Comparison of ENCODE assay signal across 11 cellular contexts in genomic region chr2:159922563-159922962, GRCh38. TPM values are rescaled to one million over a fixed set of nuclear protein-coding genes. Genes with fewer than 3 reads are reported as not detected.
DNase-seq lines count a peak whose midpoint lies in the region; ATAC-seq lines count a peak whose summit lies in the region.
"Had no signal": no experiment of that assay in that cellular context is flagged by ENCODE, and none has a peak within 500 bp of the region (broad histone marks: within the 10 kb centered on the region; RNA-seq: fewer than 3 reads in every experiment).

No MANE protein-coding gene starts in this region.

- H3K23ac ChIP-seq in neuronal stem cell (ENCODE audit: low read depth, low read length, poor library complexity), result no peak overlapping the region

- H3K27me3 ChIP-seq in neuronal stem cell (ENCODE audit: control insufficient read depth in 3 of 3, insufficient read depth in 3 of 3, low read depth in 1 of 3, low read length in 3 of 3), result peaks cover 0 to 17% (median 0%) of the 10 kb centered on the region in 3 experiments
- H3K27me3 ChIP-seq: sigmoid colon had no signal

- H2BK15ac ChIP-seq in neuronal stem cell (ENCODE audit: low read length), result no peak overlapping the region

- H2BK120ac ChIP-seq in neuronal stem cell (ENCODE audit: low read depth, low read length), result no peak overlapping the region

- WGBS in neuronal stem cell (ENCODE audit: extremely low coverage in 2 of 2, insufficient read length in 2 of 2, insufficient replicate concordance in 1 of 2), 2 donors, result no CpG with 5 or more reads among the region's 2 CpGs

- peaks cover 22% of the 10 kb centered on the region for H3K27me3 Mint-ChIP-seq in activated CD4-positive, alpha-beta T cell treated with anti-CD3 and anti-CD28 coated beads for 36 hours
- H3K27me3 Mint-ChIP-seq in activated CD4-positive, alpha-beta T cell treated with anti-CD3 and anti-CD28 coated beads, Interleukin-2, amount 10 ng/mL, durations not matched to agents 24 days and 14 days, result peaks cover 5% of the 10 kb centered on the region
- H3K27me3 Mint-ChIP-seq in activated CD4-positive, alpha-beta memory T cell treated with anti-CD3 and anti-CD28 coated beads, Interleukin-2, amount 10 ng/mL, durations not matched to agents 7 days and 5 days, result peaks cover 12% of the 10 kb centered on the region

- peak; percentile 21 for DNase-seq in activated CD4-positive, alpha-beta T cell treated with anti-CD3 and anti-CD28 coated beads for 36 hours
- no peak for DNase-seq in activated CD4-positive, alpha-beta T cell treated with anti-CD3 and anti-CD28 coated beads, Interleukin-2, amount 10 ng/mL, durations not matched to agents 24 days and 14 days
- DNase-seq in neuronal stem cell (ENCODE audit: low spot score) (no peak), HuH-7.5 (ENCODE audit: low spot score) (no peak), NCI-H1092 (lab: John Stamatoyannopoulos, UW) (no peak)
- DNase-seq in activated CD4-positive, alpha-beta memory T cell treated with anti-CD3 and anti-CD28 coated beads, Interleukin-2, amount 10 ng/mL, durations not matched to agents 7 days and 5 days, result no peak
- DNase-seq: NCI-H187 had no signal

- H4K8ac ChIP-seq in neuronal stem cell (ENCODE audit: low read depth, low read length), result no peak overlapping the region

- no peak overlapping the region for H3K9ac ChIP-seq in neuronal stem cell (ENCODE audit: low read depth, low read length, poor library complexity)

- peak overlapping the region; percentile 44 for H3K27ac Mint-ChIP-seq in activated CD4-positive, alpha-beta T cell treated with anti-CD3 and anti-CD28 coated beads for 36 hours
- no peak overlapping the region for H3K27ac Mint-ChIP-seq in activated CD4-positive, alpha-beta T cell treated with anti-CD3 and anti-CD28 coated beads, Interleukin-2, amount 10 ng/mL, durations not matched to agents 24 days and 14 days
- no peak overlapping the region for H3K27ac Mint-ChIP-seq in activated CD4-positive, alpha-beta memory T cell treated with anti-CD3 and anti-CD28 coated beads, Interleukin-2, amount 10 ng/mL, durations not matched to agents 7 days and 5 days

- H3K4me3 ChIP-seq in neuronal stem cell (ENCODE audit: low read length in 2 of 2), result no peak overlapping the region
- H3K4me3 ChIP-seq: lung, sigmoid colon had no signal

- no peaks in the 10 kb centered on the region for H3K36me3 Mint-ChIP-seq in activated CD4-positive, alpha-beta T cell treated with anti-CD3 and anti-CD28 coated beads for 36 hours (ENCODE audit: low read depth)
- no peaks in the 10 kb centered on the region for H3K36me3 Mint-ChIP-seq in activated CD4-positive, alpha-beta T cell treated with anti-CD3 and anti-CD28 coated beads, Interleukin-2, amount 10 ng/mL, durations not matched to agents 24 days and 14 days (ENCODE audit: low read depth)
- no peaks in the 10 kb centered on the region for H3K36me3 Mint-ChIP-seq in activated CD4-positive, alpha-beta memory T cell treated with anti-CD3 and anti-CD28 coated beads, Interleukin-2, amount 10 ng/mL, durations not matched to agents 7 days and 5 days (ENCODE audit: low read depth)

- no peaks in the 10 kb centered on the region for H3K36me3 ChIP-seq in neuronal stem cell (replicated peaks in 1 of 2; ENCODE audit: control insufficient read depth in 2 of 2, insufficient read depth in 2 of 2, low read length in 2 of 2)
- H3K36me3 ChIP-seq: sigmoid colon had no signal

- H2AFZ ChIP-seq in neuronal stem cell (ENCODE audit: low read length), result peak overlapping the region; percentile 85

- H3K4me2 ChIP-seq in neuronal stem cell (ENCODE audit: insufficient read depth, low read length, poor library complexity, severe bottlenecking), result no peak overlapping the region

- no peak overlapping the region for H2BK5ac ChIP-seq in neuronal stem cell (ENCODE audit: low read length)

- H3K4me3 Mint-ChIP-seq in activated CD4-positive, alpha-beta T cell treated with anti-CD3 and anti-CD28 coated beads for 36 hours, result peak overlapping the region; percentile 1
- H3K4me3 Mint-ChIP-seq in activated CD4-positive, alpha-beta T cell treated with anti-CD3 and anti-CD28 coated beads, Interleukin-2, amount 10 ng/mL, durations not matched to agents 24 days and 14 days, result no peak overlapping the region
- H3K4me3 Mint-ChIP-seq in activated CD4-positive, alpha-beta memory T cell treated with anti-CD3 and anti-CD28 coated beads, Interleukin-2, amount 10 ng/mL, durations not matched to agents 7 days and 5 days, result no peak overlapping the region

- no peaks in the 10 kb centered on the region for H3K4me1 ChIP-seq in neuronal stem cell (ENCODE audit: control insufficient read depth in 2 of 2, insufficient read depth in 1 of 2, low read depth in 1 of 2, low read length in 2 of 2)

- no peak overlapping the region for H3K4ac ChIP-seq in neuronal stem cell (ENCODE audit: low read length)

- intact Hi-C loops in activated CD4-positive, alpha-beta T cell treated with anti-CD3 and anti-CD28 coated beads for 36 hours (cut with DNase I, micrococcal nuclease), result loop anchor here in 1 of 2 experiments (5.0 kb wide), 1 partner anchor 120 kb away; no protein-coding TSS in a partner anchor
- intact Hi-C loops in activated CD4-positive, alpha-beta T cell treated with anti-CD3 and anti-CD28 coated beads, Interleukin-2, amount 10 ng/mL, durations not matched to agents 24 days and 14 days (cut with micrococcal nuclease), result loop anchor here (5.0 kb wide), 2 partner anchors 45 to 115 kb away; no protein-coding TSS in a partner anchor

- no peak overlapping the region for H3K27ac ChIP-seq in neuronal stem cell (replicated peaks; ENCODE audit: low read length)
- H3K27ac ChIP-seq: sigmoid colon had no signal

- H3K9me3 ChIP-seq in neuronal stem cell (replicated peaks in 1 of 2; ENCODE audit: control insufficient read depth in 2 of 2, insufficient read depth in 1 of 2, low read depth in 1 of 2, low read length in 2 of 2), result no peaks in the 10 kb centered on the region
- H3K9me3 ChIP-seq: sigmoid colon had no signal

- H3K18ac ChIP-seq in neuronal stem cell (ENCODE audit: low read length), result no peak overlapping the region

- peak; percentile 31 for ATAC-seq in activated CD4-positive, alpha-beta T cell treated with anti-CD3 and anti-CD28 coated beads for 36 hours
- ATAC-seq in GM21723 (IDR thresholded peaks at IDR 0.05; ENCODE audit: unreplicated experiment), result peak; percentile 76
- ATAC-seq in HG03342 (IDR thresholded peaks at IDR 0.05; ENCODE audit: unreplicated experiment), result peak; percentile 70

- H3K4me1 Mint-ChIP-seq in activated CD4-positive, alpha-beta T cell treated with anti-CD3 and anti-CD28 coated beads for 36 hours, result peaks cover 41% of the 10 kb centered on the region
- H3K4me1 Mint-ChIP-seq in activated CD4-positive, alpha-beta T cell treated with anti-CD3 and anti-CD28 coated beads, Interleukin-2, amount 10 ng/mL, durations not matched to agents 24 days and 14 days, result peaks cover 11% of the 10 kb centered on the region
- H3K4me1 Mint-ChIP-seq in activated CD4-positive, alpha-beta memory T cell treated with anti-CD3 and anti-CD28 coated beads, Interleukin-2, amount 10 ng/mL, durations not matched to agents 7 days and 5 days, result peaks cover 10% of the 10 kb centered on the region

- H2AK5ac ChIP-seq in neuronal stem cell (ENCODE audit: low read depth, low read length), result no peak overlapping the region

- no peak overlapping the region for H4K91ac ChIP-seq in neuronal stem cell (ENCODE audit: low read depth, low read length, poor library complexity)

- no peaks in the 10 kb centered on the region for H3K79me1 ChIP-seq in neuronal stem cell (ENCODE audit: low read depth, low read length)

- no peaks in the 10 kb centered on the region for H3K9me3 Mint-ChIP-seq in activated CD4-positive, alpha-beta T cell treated with anti-CD3 and anti-CD28 coated beads for 36 hours (ENCODE audit: low read depth)
- H3K9me3 Mint-ChIP-seq in activated CD4-positive, alpha-beta T cell treated with anti-CD3 and anti-CD28 coated beads, Interleukin-2, amount 10 ng/mL, durations not matched to agents 24 days and 14 days, result no peaks in the 10 kb centered on the region
- no peaks in the 10 kb centered on the region for H3K9me3 Mint-ChIP-seq in activated CD4-positive, alpha-beta memory T cell treated with anti-CD3 and anti-CD28 coated beads, Interleukin-2, amount 10 ng/mL, durations not matched to agents 7 days and 5 days

- CTCF ChIA-PET in activated CD4-positive, alpha-beta T cell treated with anti-CD3 and anti-CD28 coated beads for 36 hours (lab: Charles Lee), result interaction anchor here (0.9 to 3.0 kb wide), 6 partner anchors 10 to 52 kb away, joined by 3 to 25 read pairs (median 3); no protein-coding TSS in a partner anchor
- CTCF ChIA-PET in activated CD4-positive, alpha-beta memory T cell treated with anti-CD3 and anti-CD28 coated beads, Interleukin-2, amount 10 ng/mL, durations not matched to agents 7 days and 5 days (lab: Charles Lee), result interaction anchor here (1.0 to 1.6 kb wide), 2 partner anchors 78 to 1048 kb away, joined by 3 to 4 read pairs; no protein-coding TSS in a partner anchor

- no peak overlapping the region for H3K14ac ChIP-seq in neuronal stem cell (ENCODE audit: low read length)

- POLR2A ChIA-PET in activated CD4-positive, alpha-beta T cell treated with anti-CD3 and anti-CD28 coated beads for 36 hours (lab: Charles Lee), result no interaction called here
- POLR2A ChIA-PET in activated CD4-positive, alpha-beta memory T cell treated with anti-CD3 and anti-CD28 coated beads, Interleukin-2, amount 10 ng/mL, durations not matched to agents 7 days and 5 days (lab: Charles Lee), result no interaction called here

- H2BK12ac ChIP-seq in neuronal stem cell (ENCODE audit: low read length), result no peak overlapping the region

RNA-seq across cellular contexts. Expression of gene LY75, which starts 18.0 kb away (rescaled TPM):
- 10 to 100 TPM; 49.7 to 65.5 TPM for total RNA-seq in activated CD4-positive, alpha-beta T cell treated with anti-CD3 and anti-CD28 coated beads for 36 hours
- total RNA-seq in activated CD4-positive, alpha-beta T cell treated with anti-CD3 and anti-CD28 coated beads, Interleukin-2, amount 10 ng/mL, durations not matched to agents 24 days and 14 days, result 52.8 and 56.4 TPM in 2 replicates
- polyA plus RNA-seq in neuronal stem cell (2013, experiment 1 of 2), result 0.06 TPM
- polyA plus RNA-seq in neuronal stem cell (2013, experiment 2 of 2), result 0.10 TPM
- total RNA-seq in activated CD4-positive, alpha-beta memory T cell treated with anti-CD3 and anti-CD28 coated beads, Interleukin-2, amount 10 ng/mL, durations not matched to agents 7 days and 5 days, result 10 to 100 TPM; 22.7 to 23.5 TPM
